Comparison of ENCODE assay signal across 8 cellular contexts in the genomic region with DNA sequence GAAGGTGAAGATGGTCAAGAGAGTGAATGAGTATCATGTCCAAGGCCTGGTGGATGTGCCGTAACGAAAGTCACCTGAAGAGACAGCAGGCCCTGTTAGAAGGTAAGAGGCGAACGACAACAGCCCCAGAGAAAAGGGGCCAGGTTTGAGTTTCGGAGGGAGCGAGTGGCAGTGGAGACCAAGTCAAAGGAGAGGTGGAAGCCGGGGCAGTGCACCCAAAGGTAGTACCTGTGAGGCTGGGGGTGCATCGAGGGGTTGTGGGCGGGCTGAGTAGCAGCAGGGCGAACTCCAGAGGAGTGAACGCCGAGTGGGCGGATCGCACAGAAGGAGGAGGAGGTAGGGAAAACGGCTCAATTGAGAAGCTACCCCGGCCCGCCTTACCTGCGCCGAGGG. TPM values are rescaled to one million over a fixed set of nuclear protein-coding genes. Genes with fewer than 3 reads are reported as not detected.
DNase-seq lines count a peak whose midpoint lies in the region; ATAC-seq lines count a peak whose summit lies in the region.

No MANE protein-coding gene starts in this region.

- peaks cover 25% of the 10 kb centered on the region for H3K36me3 ChIP-seq in Karpas-422 (ENCODE audit: insufficient read depth, low read length)

- H3K4me1 ChIP-seq in Karpas-422 (ENCODE audit: low read length) = peaks cover 31% of the 10 kb centered on the region

- peak overlapping the region; percentile 35; the same call in 1 of the 2 replicates for H3K27ac ChIP-seq in Karpas-422 (ENCODE audit: low read length)

- peak overlapping the region; percentile 89 for H3K4me3 ChIP-seq in Karpas-422 (ENCODE audit: low read length)

- DNase-seq in NCI-H2081 (lab: John Stamatoyannopoulos, UW) (peak; percentile 68 to 83), NCI-H2081 treated with DMSO at 0.1 percent for 48 hours (lab: John Stamatoyannopoulos, UW) (no peak), Karpas-422 (no peak), iPS-NIHi7 (ENCODE audit: extremely low spot score) (peak; percentile 79), GM03348 (ENCODE audit: low spot score) (no peak)
- no peak for DNase-seq in activated naive CD8-positive, alpha-beta T cell treated with anti-CD3 and anti-CD28 coated beads, Interleukin-2, amount 50 U/mL, for 24 hours
- peak; percentile 83 for DNase-seq in stimulated activated naive CD4-positive, alpha-beta T cell treated with Interleukin-2 at 50 U/mL for 16 hours (lab: John Stamatoyannopoulos, UW)

- H3K27me3 ChIP-seq in Karpas-422 (ENCODE audit: low read length) = no peaks in the 10 kb centered on the region

- H3K27me3 Mint-ChIP-seq in activated naive CD8-positive, alpha-beta T cell treated with anti-CD3 and anti-CD28 coated beads, Interleukin-2, amount 50 U/mL, for 24 hours = peaks cover 3% of the 10 kb centered on the region

- peak overlapping the region; percentile 44; the same call in 1 of the 2 replicates for H2AFZ ChIP-seq in Karpas-422 (ENCODE audit: low read length)

- no peaks in the 10 kb centered on the region for H3K9me3 Mint-ChIP-seq in activated naive CD8-positive, alpha-beta T cell treated with anti-CD3 and anti-CD28 coated beads, Interleukin-2, amount 50 U/mL, for 24 hours

- H3K9me3 ChIP-seq in Karpas-422 (ENCODE audit: low read length) = no peaks in the 10 kb centered on the region

- H3K9ac ChIP-seq in Karpas-422 (ENCODE audit: low read length) = peak overlapping the region; percentile 86

- H3K9me2 ChIP-seq in Karpas-422 (replicated peaks; ENCODE audit: insufficient read depth, low read length) = no peaks in the 10 kb centered on the region

- H3K4me3 Mint-ChIP-seq in activated naive CD8-positive, alpha-beta T cell treated with anti-CD3 and anti-CD28 coated beads, Interleukin-2, amount 50 U/mL, for 24 hours = peak overlapping the region; percentile 92

- peaks cover 93% of the 10 kb centered on the region for H3K79me2 ChIP-seq in Karpas-422 (ENCODE audit: low read length)

- H4K20me1 ChIP-seq in Karpas-422 (ENCODE audit: insufficient read depth, low read depth, low read length) = no peaks in the 10 kb centered on the region

- peaks cover 55% of the 10 kb centered on the region for H3K4me1 Mint-ChIP-seq in activated naive CD8-positive, alpha-beta T cell treated with anti-CD3 and anti-CD28 coated beads, Interleukin-2, amount 50 U/mL, for 24 hours

- peak; percentile 31 for ATAC-seq in GM21825 (IDR thresholded peaks at IDR 0.05; ENCODE audit: unreplicated experiment)
- peak; percentile 52 for ATAC-seq in activated naive CD8-positive, alpha-beta T cell treated with anti-CD3 and anti-CD28 coated beads, Interleukin-2, amount 50 U/mL, for 24 hours

- peaks cover 52% of the 10 kb centered on the region for H3K36me3 Mint-ChIP-seq in activated naive CD8-positive, alpha-beta T cell treated with anti-CD3 and anti-CD28 coated beads, Interleukin-2, amount 50 U/mL, for 24 hours (ENCODE audit: low read depth)

- H3K27ac Mint-ChIP-seq in activated naive CD8-positive, alpha-beta T cell treated with anti-CD3 and anti-CD28 coated beads, Interleukin-2, amount 50 U/mL, for 24 hours = peak overlapping the region; percentile 100

- H3K4me2 ChIP-seq in Karpas-422 (ENCODE audit: low read depth, low read length, poor library complexity, severe bottlenecking) = peak overlapping the region; percentile 74

RNA-seq across cellular contexts. Expression of a gene that starts 0.4 kb away (rescaled TPM):
- 8.9 and 16.9 TPM in 2 replicates for total RNA-seq in Karpas-422 (2014; rRNA removed; shearing (Covaris generic); ENCODE audit: low replicate concordance)

RNA-seq across cellular contexts. Expression of a gene that starts 0.8 kb away (rescaled TPM):
- total RNA-seq in Karpas-422 (2014; rRNA removed; shearing (Covaris generic); ENCODE audit: low replicate concordance) = 50.0 and 74.9 TPM in 2 replicates

RNA-seq across cellular contexts. Expression of a gene that starts 39.9 kb away (rescaled TPM):
- 0.43 TPM in 1 of 2 replicates, not detected in the other for total RNA-seq in Karpas-422 (2014; rRNA removed; shearing (Covaris generic); ENCODE audit: low replicate concordance)

Comparison
In these comparisons a context has a peak if more than half of its experiments do, and no peak if none do; other contexts are left out.
1. DNase-seq: peak in NCI-H2081 (2 of 2), iPS-NIHi7 (single experiment) and stimulated activated naive CD4-positive, alpha-beta T cell treated with Interleukin-2 at 50 U/mL for 16 hours (single experiment); none in NCI-H2081 treated with DMSO at 0.1 percent for 48 hours (single experiment), Karpas-422 (single experiment), activated naive CD8-positive, alpha-beta T cell treated with anti-CD3 and anti-CD28 coated beads, Interleukin-2, amount 50 U/mL, for 24 hours (single experiment) and GM03348 (single experiment).